In the genomic region with DNA sequence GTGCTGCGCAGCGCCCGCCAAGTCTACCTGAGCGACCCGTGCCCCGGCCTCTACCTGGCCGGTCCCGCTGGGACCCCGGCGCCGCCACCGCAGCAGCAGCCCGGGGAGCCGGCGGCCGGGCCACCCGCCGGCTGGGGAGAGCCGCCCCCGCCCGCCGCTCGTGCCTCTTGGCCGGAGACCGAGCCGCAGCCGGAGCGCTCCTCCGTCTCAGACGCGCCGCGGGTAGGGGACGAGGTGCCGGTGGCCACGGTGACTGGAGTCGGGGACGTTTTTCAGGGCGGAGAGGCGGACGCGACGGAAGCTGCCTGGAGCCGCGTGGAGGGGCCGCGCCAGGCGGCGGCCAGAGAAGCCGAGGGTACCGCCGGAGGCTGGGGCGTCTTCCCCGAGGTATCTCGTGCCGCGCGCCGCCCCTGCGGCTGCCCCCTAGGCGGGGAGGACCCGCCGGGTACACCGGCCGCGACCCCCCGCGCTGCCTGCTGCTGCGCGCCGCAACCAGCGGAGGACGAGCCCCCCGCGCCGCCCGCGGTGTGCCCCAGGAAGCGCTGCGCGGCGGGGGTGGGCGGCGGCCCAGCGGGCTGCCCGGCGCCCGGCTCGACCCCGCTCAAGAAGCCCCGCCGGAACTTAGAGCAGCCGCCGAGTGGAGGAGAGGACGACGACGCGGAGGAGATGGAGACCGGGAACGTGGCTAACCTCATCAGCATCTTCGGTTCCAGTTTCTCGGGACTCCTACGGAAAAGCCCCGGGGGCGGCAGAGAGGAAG, we compare ENCODE assay signal across 8 cellular contexts. TPM values are rescaled to one million over a fixed set of nuclear protein-coding genes. Genes with fewer than 3 reads are reported as not detected.
DNase-seq lines count a peak whose midpoint lies in the region; ATAC-seq, FAIRE-seq and TF ChIP-seq lines count a peak whose summit lies in the region.

No MANE protein-coding gene starts in this region.

- BruUV-seq in endothelial cell of umbilical vein (replicated peaks; lab: Mats Ljungman, UMichigan) = no TSS peak

- DNase-seq in SK-N-SH = peak; percentile 73
- peak; percentile 83 for DNase-seq in activated CD4-positive, alpha-beta T cell treated with anti-CD3 and anti-CD28 coated beads, Interleukin-2, amount 10 ng/mL, durations not matched to agents 24 days and 14 days
- DNase-seq in endothelial cell of umbilical vein (ENCODE audit: low read depth, low spot score) = no peak
- DNase-seq in neural crest cell (ENCODE audit: low read depth, low spot score) = peak; percentile 40
- no peak for DNase-seq in NCI-H1694 (lab: John Stamatoyannopoulos, UW)
- DNase-seq in dedifferentiated amniotic fluid mesenchymal stem cell (ENCODE audit: extremely low spot score) = no peak

- H3K9ac ChIP-seq in SK-N-SH (peak overlapping the region; percentile 91), endothelial cell of umbilical vein (replicated peaks; ENCODE audit: extremely low read depth, insufficient read depth, low read length) (peak overlapping the region; percentile 60)

- H3K9me3 ChIP-seq in SK-N-SH (no peaks in the 10 kb centered on the region), endothelial cell of umbilical vein (replicated peaks; ENCODE audit: control insufficient read depth, insufficient read depth, low read length) (no peaks in the 10 kb centered on the region)

- H3K4me3 Mint-ChIP-seq in activated CD4-positive, alpha-beta T cell treated with anti-CD3 and anti-CD28 coated beads, Interleukin-2, amount 10 ng/mL, durations not matched to agents 24 days and 14 days = peak overlapping the region; percentile 99
- H3K4me3 Mint-ChIP-seq in neural crest cell = peak overlapping the region; percentile 99

- H3K4me2 ChIP-seq in SK-N-SH = peak overlapping the region; percentile 84
- H3K4me2 ChIP-seq in endothelial cell of umbilical vein (ENCODE audit: insufficient read depth, low read length) = peak overlapping the region; percentile 95

- peaks cover 55% of the 10 kb centered on the region for H4K20me1 ChIP-seq in SK-N-SH (ENCODE audit: insufficient read depth)
- H4K20me1 ChIP-seq in endothelial cell of umbilical vein (replicated peaks; ENCODE audit: control insufficient read depth, extremely low read depth, insufficient read depth, low read length) = peaks cover 3% of the 10 kb centered on the region

- H3K36me3 Mint-ChIP-seq in activated CD4-positive, alpha-beta T cell treated with anti-CD3 and anti-CD28 coated beads, Interleukin-2, amount 10 ng/mL, durations not matched to agents 24 days and 14 days (ENCODE audit: low read depth) = peaks cover 48% of the 10 kb centered on the region
- no peaks in the 10 kb centered on the region for H3K36me3 Mint-ChIP-seq in neural crest cell (ENCODE audit: low read depth)

- H3K79me2 ChIP-seq in SK-N-SH (ENCODE audit: insufficient read depth) (peaks cover 57% of the 10 kb centered on the region), endothelial cell of umbilical vein (ENCODE audit: control insufficient read depth, insufficient read depth, low read length) (peaks cover 44% of the 10 kb centered on the region)

- H2AFZ ChIP-seq in SK-N-SH (ENCODE audit: low read depth) = no peak overlapping the region
- H2AFZ ChIP-seq in endothelial cell of umbilical vein (ENCODE audit: low read depth, low read length) = no peak overlapping the region

- H3F3A ChIP-seq in SK-N-SH (replicated peaks; ENCODE audit: insufficient read depth) = peaks cover 33% of the 10 kb centered on the region

- FAIRE-seq in endothelial cell of umbilical vein (lab: Jason Lieb, UNC) = no peak

- ATAC-seq in SK-N-SH treated with all-trans-retinoic acid at 6 μM for 48 hours (no peak), HG03442 (IDR thresholded peaks at IDR 0.05; ENCODE audit: unreplicated experiment) (peak; percentile 3)

- peaks cover 25 to 29% of the 10 kb centered on the region in 2 experiments for H3K36me3 ChIP-seq in SK-N-SH (replicated peaks in 1 of 2; ENCODE audit: control insufficient read depth in 1 of 2, insufficient read depth in 2 of 2, low read length in 1 of 2)
- H3K36me3 ChIP-seq in endothelial cell of umbilical vein (ENCODE audit: control insufficient read depth in 2 of 2, extremely low read depth in 1 of 2, insufficient read depth in 2 of 2, low read length in 2 of 2) = peaks cover 0 to 7% of the 10 kb centered on the region in 2 experiments

- WGBS in SK-N-SH (ENCODE audit: low lambda C conversion rate) = under 1% methylated on average over 23 of the region's 105 CpGs

- peaks cover 46% of the 10 kb centered on the region for H3K4me1 Mint-ChIP-seq in activated CD4-positive, alpha-beta T cell treated with anti-CD3 and anti-CD28 coated beads, Interleukin-2, amount 10 ng/mL, durations not matched to agents 24 days and 14 days
- peaks cover 39% of the 10 kb centered on the region for H3K4me1 Mint-ChIP-seq in neural crest cell

- H3K27ac ChIP-seq in SK-N-SH (ENCODE audit: low read depth in 2 of 2, low read length in 1 of 2) (peak overlapping the region; percentile 77 to 81), endothelial cell of umbilical vein (ENCODE audit: insufficient read depth, low read depth, low read length) (peak overlapping the region; percentile 47)

- TF ChIP-seq EP300 in SK-N-SH (IDR thresholded peaks at IDR 0.05; ENCODE audit: borderline replicate concordance in 1 of 2, low read depth in 1 of 2, low read length in 1 of 2) = no peak

- H3K27ac Mint-ChIP-seq in activated CD4-positive, alpha-beta T cell treated with anti-CD3 and anti-CD28 coated beads, Interleukin-2, amount 10 ng/mL, durations not matched to agents 24 days and 14 days = peak overlapping the region; percentile 98
- H3K27ac Mint-ChIP-seq in neural crest cell (ENCODE audit: unreplicated experiment) = no peak overlapping the region

- H3K4me1 ChIP-seq in SK-N-SH (ENCODE audit: control insufficient read depth in 1 of 2, insufficient read depth in 2 of 2, low read depth in 1 of 2, low read length in 1 of 2) (peaks cover 14 to 18% of the 10 kb centered on the region in 2 experiments), endothelial cell of umbilical vein (ENCODE audit: control insufficient read depth, extremely low read depth, insufficient read depth, low read length) (peaks cover 17% of the 10 kb centered on the region)

- POLR2A ChIA-PET in SK-N-SH (lab: Yijun Ruan, JAX) = interaction anchor here (0.6 to 3.0 kb wide), 17 partner anchors 8 to 574 kb away, joined by 3 to 24 read pairs (median 6); a partner anchor contains a TSS
- POLR2A ChIA-PET in endothelial cell of umbilical vein (lab: Charles Lee) = interaction anchor here (0.7 to 5.0 kb wide), 15 partner anchors 9 to 164 kb away, joined by 3 to 114 read pairs (median 5); a partner anchor contains a TSS

- intact Hi-C loops in activated CD4-positive, alpha-beta T cell treated with anti-CD3 and anti-CD28 coated beads, Interleukin-2, amount 10 ng/mL, durations not matched to agents 24 days and 14 days (cut with micrococcal nuclease) = loop anchor here (2.0 to 5.0 kb wide), 2 partner anchors 587 to 1206 kb away; a partner anchor contains a TSS
- intact Hi-C loops in endothelial cell of umbilical vein (cut with micrococcal nuclease) = loop anchor here (5.0 to 10.0 kb wide), 2 partner anchors 454 to 557 kb away; a partner anchor contains a TSS

- TF ChIP-seq RAD21 in SK-N-SH (IDR thresholded peaks at IDR 0.05; ENCODE audit: low read length) = no peak

- no peak for TF ChIP-seq POLR2A in endothelial cell of umbilical vein (IDR thresholded peaks at IDR 0.05; ENCODE audit: low read depth, low read length)

- CTCF ChIA-PET in SK-N-SH (lab: Yijun Ruan, JAX) (interaction anchor here (1.0 to 13.3 kb wide), 8 partner anchors 9 to 574 kb away, joined by 3 to 145 read pairs (median 4); no protein-coding TSS in a partner anchor), endothelial cell of umbilical vein (lab: Charles Lee) (interaction anchor here (0.7 to 10.6 kb wide), 8 partner anchors 10 to 78 kb away, joined by 3 to 319 read pairs (median 8); no protein-coding TSS in a partner anchor)

- H3K9me3 Mint-ChIP-seq in activated CD4-positive, alpha-beta T cell treated with anti-CD3 and anti-CD28 coated beads, Interleukin-2, amount 10 ng/mL, durations not matched to agents 24 days and 14 days = no peaks in the 10 kb centered on the region
- no peaks in the 10 kb centered on the region for H3K9me3 Mint-ChIP-seq in neural crest cell

- dilution Hi-C loops in endothelial cell of umbilical vein (cut with MboI; ENCODE audit: extremely low pct_ligation_motif_present, low sequenced_read_pairs) = no loop called here

- H3K4me3 ChIP-seq in SK-N-SH (ENCODE audit: low read depth in 2 of 2, low read length in 1 of 2) (peak overlapping the region; percentile 90 to 96), endothelial cell of umbilical vein (replicated peaks in 1 of 3; ENCODE audit: insufficient read depth in 1 of 3, low read depth in 1 of 3, low read length in 3 of 3) (peak overlapping the region; percentile 47 to 97 (median 54))

- no peaks in the 10 kb centered on the region for H3K9me2 ChIP-seq in SK-N-SH

- no peaks in the 10 kb centered on the region for H3K9me1 ChIP-seq in endothelial cell of umbilical vein (replicated peaks; ENCODE audit: control insufficient read depth, extremely low read depth, insufficient read depth, low read length)

- TF ChIP-seq CTCF in SK-N-SH (IDR thresholded peaks at IDR 0.05) (no peak), endothelial cell of umbilical vein (IDR thresholded peaks at IDR 0.05; ENCODE audit: extremely low read depth in 1 of 2, insufficient read depth in 1 of 2, low read depth in 1 of 2, low read length in 2 of 2) (no peak), neural crest cell (conservative IDR thresholded peaks at IDR 0.05) (no peak)

- peaks cover 2% of the 10 kb centered on the region for H3K27me3 Mint-ChIP-seq in activated CD4-positive, alpha-beta T cell treated with anti-CD3 and anti-CD28 coated beads, Interleukin-2, amount 10 ng/mL, durations not matched to agents 24 days and 14 days
- peaks cover 5% of the 10 kb centered on the region for H3K27me3 Mint-ChIP-seq in neural crest cell (ENCODE audit: low read depth)

- no peaks in the 10 kb centered on the region for H3K27me3 ChIP-seq in SK-N-SH (ENCODE audit: insufficient read depth)
- H3K27me3 ChIP-seq in endothelial cell of umbilical vein (ENCODE audit: control insufficient read depth in 2 of 2, insufficient read depth in 2 of 2, low read length in 2 of 2) = no peaks in the 10 kb centered on the region

RNA-seq across cellular contexts. Expression of a gene that starts 0.7 kb away (rescaled TPM):
- polyA plus RNA-seq in SK-N-SH (2012; rRNA removed) (46.2 and 52.9 TPM in 2 replicates), endothelial cell of umbilical vein (5.0 and 6.6 TPM in 2 replicates)
- 33.8 and 39.1 TPM in 2 replicates for polyA plus RNA-seq in SK-N-SH (2012; cell fraction: cytosol; rRNA removed)
- 64.9 and 69.1 TPM in 2 replicates for polyA plus RNA-seq in SK-N-SH (2012; cell fraction: nucleus; rRNA removed)
- 48.3 and 48.6 TPM in 2 replicates for total RNA-seq in activated CD4-positive, alpha-beta T cell treated with anti-CD3 and anti-CD28 coated beads, Interleukin-2, amount 10 ng/mL, durations not matched to agents 24 days and 14 days
- total RNA-seq in endothelial cell of umbilical vein (14.4 and 14.9 TPM in 2 replicates), neural crest cell (7.5 and 7.7 TPM in 2 replicates)
- polyA plus RNA-seq in endothelial cell of umbilical vein (2011; cell fraction: cytosol; rRNA removed) = 4.1 and 4.9 TPM in 2 replicates
- polyA plus RNA-seq in endothelial cell of umbilical vein (2011; cell fraction: nucleus; rRNA removed) = 4.7 and 5.1 TPM in 2 replicates
- polyA plus RNA-seq in endothelial cell of umbilical vein (2012) = 9.1 and 9.2 TPM in 2 replicates
- 5.8 and 6.9 TPM in 2 replicates for polyA minus RNA-seq in endothelial cell of umbilical vein
- polyA minus RNA-seq in endothelial cell of umbilical vein (2011; cell fraction: cytosol; rRNA and poly(A)+ RNA removed) = 9.5 TPM
- 4.0 and 6.2 TPM in 2 replicates for polyA minus RNA-seq in endothelial cell of umbilical vein (2011; cell fraction: nucleus; rRNA and poly(A)+ RNA removed)

RNA-seq across cellular contexts. Expression of a gene that starts 55.4 kb away (rescaled TPM):
- polyA plus RNA-seq in SK-N-SH (2012; rRNA removed) (7.0 and 9.7 TPM in 2 replicates), endothelial cell of umbilical vein (1.5 and 2.5 TPM in 2 replicates)
- 7.1 and 8.3 TPM in 2 replicates for polyA plus RNA-seq in SK-N-SH (2012; cell fraction: cytosol; rRNA removed)
- 5.1 and 6.4 TPM in 2 replicates for polyA plus RNA-seq in SK-N-SH (2012; cell fraction: nucleus; rRNA removed)
- 14.6 and 16.2 TPM in 2 replicates for total RNA-seq in activated CD4-positive, alpha-beta T cell treated with anti-CD3 and anti-CD28 coated beads, Interleukin-2, amount 10 ng/mL, durations not matched to agents 24 days and 14 days
- total RNA-seq in endothelial cell of umbilical vein (1.1 and 1.3 TPM in 2 replicates), neural crest cell (0.21 TPM in 1 of 2 replicates, not detected in the other)
- polyA plus RNA-seq in endothelial cell of umbilical vein (2011; cell fraction: cytosol; rRNA removed) = 1.3 and 1.9 TPM in 2 replicates
- polyA plus RNA-seq in endothelial cell of umbilical vein (2011; cell fraction: nucleus; rRNA removed) = 0.84 and 0.93 TPM in 2 replicates
- polyA plus RNA-seq in endothelial cell of umbilical vein (2012) = 0.67 and 0.83 TPM in 2 replicates
- polyA minus RNA-seq in endothelial cell of umbilical vein = 2.9 and 5.4 TPM in 2 replicates
- polyA minus RNA-seq in endothelial cell of umbilical vein (2011; cell fraction: cytosol; rRNA and poly(A)+ RNA removed) = 5.5 TPM
- polyA minus RNA-seq in endothelial cell of umbilical vein (2011; cell fraction: nucleus; rRNA and poly(A)+ RNA removed) = 1.3 and 1.9 TPM in 2 replicates

Comparison
In these comparisons a context has a peak if more than half of its experiments do, and no peak if none do; other contexts are left out.
1. DNase-seq: peak in SK-N-SH (single experiment), activated CD4-positive, alpha-beta T cell treated with anti-CD3 and anti-CD28 coated beads, Interleukin-2, amount 10 ng/mL, durations not matched to agents 24 days and 14 days (single experiment) and neural crest cell (single experiment); none in endothelial cell of umbilical vein (single experiment), NCI-H1694 (single experiment) and dedifferentiated amniotic fluid mesenchymal stem cell (single experiment).